ENCODE assay signal across 2 cellular contexts in genomic region chr7:143042821-143043271, GRCh38.
TF ChIP-seq lines count a peak whose summit lies in the region.

No MANE protein-coding gene starts in this region.

TF ChIP-seq in SK-N-SH, 30 proteins besides CTCF, POLR2A, EP300 and RAD21 (continued from another document):
- TF ChIP-seq IRF3 (IDR thresholded peaks at IDR 0.05; ENCODE audit: low read depth, low read length) (no peak), RXRA (IDR thresholded peaks at IDR 0.05; ENCODE audit: borderline replicate concordance, low read depth) (no peak), NFIC (IDR thresholded peaks at IDR 0.05; ENCODE audit: borderline replicate concordance) (no peak), TAF1 (IDR thresholded peaks at IDR 0.05; ENCODE audit: borderline replicate concordance, low read depth, low read length) (no peak), MEF2A (IDR thresholded peaks at IDR 0.05; ENCODE audit: borderline replicate concordance, low read depth) (no peak), RFX5 (IDR thresholded peaks at IDR 0.05; ENCODE audit: low read length) (no peak), FOXM1 (IDR thresholded peaks at IDR 0.05; ENCODE audit: low read depth) (no peak), ZBTB33 (IDR thresholded peaks at IDR 0.05; ENCODE audit: borderline replicate concordance, low read depth) (no peak), FOXJ3 (CRISPR knock-in tag; IDR thresholded peaks at IDR 0.05) (no peak), TCF12 (IDR thresholded peaks at IDR 0.05) (no peak), RCOR1 (IDR thresholded peaks at IDR 0.05; ENCODE audit: low read length) (no peak)

TF ChIP-seq in SK-N-SH treated with all-trans-retinoic acid at 6 μM for 48 hours, 23 proteins besides CTCF, POLR2A, EP300 and RAD21 (continued from another document):
- TF ChIP-seq POU6F1 (CRISPR knock-in tag; IDR thresholded peaks at IDR 0.05; ENCODE audit: borderline replicate concordance, low read depth): no peak
